1 cellular context compared by ENCODE assay signal in the genomic region with DNA sequence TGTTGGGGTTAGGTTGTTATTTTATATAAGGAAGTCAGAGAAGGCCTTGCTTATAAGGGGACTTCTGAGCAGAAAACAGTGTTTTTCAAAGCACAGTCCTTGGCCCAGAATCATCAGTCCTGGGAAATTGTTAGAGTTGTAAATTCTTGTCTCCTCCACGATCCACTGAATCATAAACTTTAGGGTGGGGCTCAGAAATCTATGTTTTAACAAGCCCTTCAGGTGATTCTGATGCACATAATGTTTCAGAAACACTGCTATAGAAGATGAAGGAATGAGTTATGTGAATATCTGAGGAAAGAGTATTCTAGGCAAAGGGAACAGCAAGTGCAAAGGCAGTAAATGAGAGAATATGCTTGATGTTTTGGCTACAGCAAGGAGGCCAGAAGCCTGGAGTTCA.
TF ChIP-seq lines count a peak whose summit lies in the region.

No MANE protein-coding gene starts in this region.

TF ChIP-seq in A549, 52 proteins besides CTCF, POLR2A, EP300 and RAD21 (continued from another document):
- TF ChIP-seq, protein P1, sequence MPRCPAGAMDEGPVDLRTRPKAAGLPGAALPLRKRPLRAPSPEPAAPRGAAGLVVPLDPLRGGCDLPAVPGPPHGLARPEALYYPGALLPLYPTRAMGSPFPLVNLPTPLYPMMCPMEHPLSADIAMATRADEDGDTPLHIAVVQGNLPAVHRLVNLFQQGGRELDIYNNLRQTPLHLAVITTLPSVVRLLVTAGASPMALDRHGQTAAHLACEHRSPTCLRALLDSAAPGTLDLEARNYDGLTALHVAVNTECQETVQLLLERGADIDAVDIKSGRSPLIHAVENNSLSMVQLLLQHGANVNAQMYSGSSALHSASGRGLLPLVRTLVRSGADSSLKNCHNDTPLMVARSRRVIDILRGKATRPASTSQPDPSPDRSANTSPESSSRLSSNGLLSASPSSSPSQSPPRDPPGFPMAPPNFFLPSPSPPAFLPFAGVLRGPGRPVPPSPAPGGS (IDR thresholded peaks at IDR 0.05): no peak
- TF ChIP-seq CBX2 (IDR thresholded peaks at IDR 0.05; ENCODE audit: borderline replicate concordance, low read depth) (no peak), RNF2 (IDR thresholded peaks at IDR 0.05; ENCODE audit: borderline replicate concordance, low read depth) (no peak)
- TF ChIP-seq, protein P2, sequence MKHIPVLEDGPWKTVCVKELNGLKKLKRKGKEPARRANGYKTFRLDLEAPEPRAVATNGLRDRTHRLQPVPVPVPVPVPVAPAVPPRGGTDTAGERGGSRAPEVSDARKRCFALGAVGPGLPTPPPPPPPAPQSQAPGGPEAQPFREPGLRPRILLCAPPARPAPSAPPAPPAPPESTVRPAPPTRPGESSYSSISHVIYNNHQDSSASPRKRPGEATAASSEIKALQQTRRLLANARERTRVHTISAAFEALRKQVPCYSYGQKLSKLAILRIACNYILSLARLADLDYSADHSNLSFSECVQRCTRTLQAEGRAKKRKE (CRISPR knock-in tag; IDR thresholded peaks at IDR 0.05; ENCODE audit: low read depth): no peak
- TF ChIP-seq, protein P3, sequence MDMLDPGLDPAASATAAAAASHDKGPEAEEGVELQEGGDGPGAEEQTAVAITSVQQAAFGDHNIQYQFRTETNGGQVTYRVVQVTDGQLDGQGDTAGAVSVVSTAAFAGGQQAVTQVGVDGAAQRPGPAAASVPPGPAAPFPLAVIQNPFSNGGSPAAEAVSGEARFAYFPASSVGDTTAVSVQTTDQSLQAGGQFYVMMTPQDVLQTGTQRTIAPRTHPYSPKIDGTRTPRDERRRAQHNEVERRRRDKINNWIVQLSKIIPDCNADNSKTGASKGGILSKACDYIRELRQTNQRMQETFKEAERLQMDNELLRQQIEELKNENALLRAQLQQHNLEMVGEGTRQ (IDR thresholded peaks at IDR 0.05): no peak
